10 cellular contexts compared by ENCODE assay signal in the genomic region with DNA sequence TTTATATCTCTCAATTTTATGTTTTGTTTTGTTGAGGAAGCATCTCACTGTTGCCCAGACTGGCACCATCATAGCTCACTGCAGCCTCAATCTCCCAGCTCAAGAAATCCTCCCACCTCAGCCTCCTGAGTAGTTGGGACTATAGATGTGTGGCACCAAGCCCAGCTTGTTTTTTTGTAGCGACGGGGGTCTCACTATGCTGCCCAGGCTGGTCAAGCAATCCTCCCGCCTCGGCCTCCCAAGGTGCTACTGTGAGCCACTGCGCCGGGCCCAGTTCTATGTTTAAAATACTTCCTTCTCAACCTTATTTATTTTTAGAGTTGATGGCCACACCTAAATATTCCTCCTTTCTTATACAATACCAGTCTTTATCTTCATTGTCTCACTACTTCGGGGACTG. TPM values are rescaled to one million over a fixed set of nuclear protein-coding genes. Genes with fewer than 3 reads are reported as not detected.
DNase-seq lines count a peak whose midpoint lies in the region; ATAC-seq and TF ChIP-seq lines count a peak whose summit lies in the region.
"Had no signal": no experiment of that assay in that cellular context is flagged by ENCODE, and none has a peak within 500 bp of the region (broad histone marks: within the 10 kb centered on the region; RNA-seq: fewer than 3 reads in every experiment).

No MANE protein-coding gene starts in this region.

- BruUV-seq in MCF 10A (replicated peaks; lab: Mats Ljungman, UMichigan) = no TSS peak

- H3K9me3 ChIP-seq in breast epithelium (no peaks in the 10 kb centered on the region), upper lobe of right lung (no peaks in the 10 kb centered on the region)
- H3K9me3 ChIP-seq: lower lobe of right lung, uterus had no signal

- H3K4me1 ChIP-seq in breast epithelium = peaks cover 3 to 11% of the 10 kb centered on the region in 2 donors
- peaks cover 32% of the 10 kb centered on the region for H3K4me1 ChIP-seq in upper lobe of right lung
- H3K4me1 ChIP-seq in mesendoderm (ENCODE audit: control insufficient read depth, low read depth, low read length) = peaks cover 4% of the 10 kb centered on the region

- no peak overlapping the region for H3K56ac ChIP-seq in mesendoderm (ENCODE audit: low read length)

- intact Hi-C loops in MCF 10A (cut with micrococcal nuclease) (no loop called here), breast epithelium (cut with DNase I; ENCODE audit: low total_unique reads) (no loop called here), upper lobe of right lung (cut with DNase I) (no loop called here)
- intact Hi-C loops in activated CD8-positive, alpha-beta T cell treated with anti-CD3 and anti-CD28 coated beads for 36 hours (cut with micrococcal nuclease) = no loop called here

- no peak for TF ChIP-seq POLR2A in breast epithelium (IDR thresholded peaks at IDR 0.05)

- peaks cover 7% of the 10 kb centered on the region for H3K79me1 ChIP-seq in mesendoderm (ENCODE audit: low read length)

- no peak overlapping the region for H2BK5ac ChIP-seq in mesendoderm (ENCODE audit: low read length)

- no peak overlapping the region for H3K4me2 ChIP-seq in mesendoderm (ENCODE audit: low read length)

- no peak overlapping the region for H4K8ac ChIP-seq in mesendoderm (ENCODE audit: low read depth, low read length)

- CTCF ChIA-PET in MCF 10A (lab: Yijun Ruan, JAX) = interaction anchor here (0.7 to 6.7 kb wide), 6 partner anchors 16 to 62 kb away, joined by 3 to 61 read pairs (median 4); no protein-coding TSS in a partner anchor
- CTCF ChIA-PET in activated CD8-positive, alpha-beta T cell treated with anti-CD3 and anti-CD28 coated beads for 36 hours (lab: Charles Lee) = interaction anchor here (1.1 to 10.1 kb wide), 9 partner anchors 8 to 34 kb away, joined by 4 to 101 read pairs (median 8); a partner anchor contains a TSS

- H3K27me3 ChIP-seq in breast epithelium (no peaks in the 10 kb centered on the region), upper lobe of right lung (no peaks in the 10 kb centered on the region), mesendoderm (ENCODE audit: insufficient read depth, low read length, poor library complexity) (no peaks in the 10 kb centered on the region)
- H3K27me3 ChIP-seq: uterus had no signal

- H3K18ac ChIP-seq in mesendoderm (ENCODE audit: low read length) = no peak overlapping the region

- POLR2A ChIA-PET in MCF 10A (lab: Yijun Ruan, JAX) = interaction anchor here (0.6 to 17.1 kb wide), 12 partner anchors 10 to 148 kb away, joined by 3 to 353 read pairs (median 17); a partner anchor contains a TSS
- POLR2A ChIA-PET in activated CD8-positive, alpha-beta T cell treated with anti-CD3 and anti-CD28 coated beads for 36 hours (lab: Charles Lee) = interaction anchor here (1.0 to 9.7 kb wide), 5 partner anchors 12 to 22 kb away, joined by 3 to 82 read pairs (median 10); no protein-coding TSS in a partner anchor

- H3K36me3 Mint-ChIP-seq in MCF 10A (ENCODE audit: insufficient read depth, unreplicated experiment) (peaks cover 26% of the 10 kb centered on the region), immature natural killer cell (peaks cover 0 to 5% (median 4%) of the 10 kb centered on the region in 3 donors)
- peaks cover 42% of the 10 kb centered on the region for H3K36me3 Mint-ChIP-seq in activated CD8-positive, alpha-beta T cell treated with anti-CD3 and anti-CD28 coated beads for 36 hours (ENCODE audit: low read depth)

- H3K23ac ChIP-seq in mesendoderm (ENCODE audit: low read length) = no peak overlapping the region

- H3K4me3 ChIP-seq in breast epithelium (no peak overlapping the region), upper lobe of right lung (peak overlapping the region; percentile 91), mesendoderm (ENCODE audit: low read length) (no peak overlapping the region)

- no peak overlapping the region for H3K4ac ChIP-seq in mesendoderm (ENCODE audit: low read depth, low read length)

- peak overlapping the region; percentile 91 for H3K4me3 Mint-ChIP-seq in MCF 10A (ENCODE audit: unreplicated experiment)
- H3K4me3 Mint-ChIP-seq in activated CD8-positive, alpha-beta T cell treated with anti-CD3 and anti-CD28 coated beads for 36 hours = peak overlapping the region; percentile 96
- peak overlapping the region in 4 of 5 donors; percentile 11 to 96 (median 92) for H3K4me3 Mint-ChIP-seq in immature natural killer cell

- H3K9me3 Mint-ChIP-seq in MCF 10A (ENCODE audit: unreplicated experiment) = no peaks in the 10 kb centered on the region
- H3K9me3 Mint-ChIP-seq in activated CD8-positive, alpha-beta T cell treated with anti-CD3 and anti-CD28 coated beads for 36 hours = no peaks in the 10 kb centered on the region
- no peaks in the 10 kb centered on the region for H3K9me3 Mint-ChIP-seq in immature natural killer cell

- no peak overlapping the region for H2AK5ac ChIP-seq in mesendoderm (ENCODE audit: low read length)

- TF ChIP-seq CTCF in MCF 10A (IDR thresholded peaks at IDR 0.05; ENCODE audit: unreplicated experiment) (no peak), breast epithelium (IDR thresholded peaks at IDR 0.05) (no peak), upper lobe of right lung (IDR thresholded peaks at IDR 0.05) (no peak)
- TF ChIP-seq CTCF in activated CD8-positive, alpha-beta T cell treated with anti-CD3 and anti-CD28 coated beads for 36 hours (IDR thresholded peaks at IDR 0.05) = no peak

- DNase-seq in MCF 10A (ENCODE audit: unreplicated experiment) (no peak), breast epithelium (ENCODE audit: low spot score in 2 of 2) (no peak), immature natural killer cell (no peak), upper lobe of right lung (no peak), mesendoderm (no peak), germinal center (ENCODE audit: low spot score) (no peak)
- no peak for DNase-seq in activated CD8-positive, alpha-beta T cell treated with anti-CD3 and anti-CD28 coated beads for 36 hours
- DNase-seq: lower lobe of right lung, uterus had no signal

- no peak overlapping the region for H4K5ac ChIP-seq in mesendoderm (ENCODE audit: low read length)

- H2BK120ac ChIP-seq in mesendoderm (ENCODE audit: low read depth, low read length) = no peak overlapping the region

- no peak overlapping the region for H3K9ac ChIP-seq in mesendoderm (ENCODE audit: low read length)

- H2BK15ac ChIP-seq in mesendoderm (replicated peaks; ENCODE audit: low read depth) = no peak overlapping the region

- peak overlapping the region in 1 of 2 donors; percentile 96 for H3K27ac ChIP-seq in breast epithelium
- no peak overlapping the region for H3K27ac ChIP-seq in upper lobe of right lung
- H3K27ac ChIP-seq in mesendoderm (ENCODE audit: low read depth, low read length) = no peak overlapping the region

- no CpG with 5 or more reads among the region's 7 CpGs for WGBS in mesendoderm (ENCODE audit: extremely low coverage, insufficient coverage, low lambda C conversion rate)

- H3K36me3 ChIP-seq in breast epithelium (no peaks in the 10 kb centered on the region), upper lobe of right lung (peaks cover 9% of the 10 kb centered on the region), mesendoderm (ENCODE audit: control insufficient read depth, insufficient read depth, low read length) (peaks cover 4% of the 10 kb centered on the region)
- H3K36me3 ChIP-seq: uterus had no signal

- ATAC-seq in activated CD8-positive, alpha-beta T cell treated with anti-CD3 and anti-CD28 coated beads for 36 hours = no peak
- ATAC-seq in upper lobe of right lung = no peak
- no peak for ATAC-seq in HG03469 (IDR thresholded peaks at IDR 0.05; ENCODE audit: unreplicated experiment)
- ATAC-seq: lower lobe of right lung had no signal

- H3K27ac Mint-ChIP-seq in MCF 10A (ENCODE audit: low read depth, unreplicated experiment) = peak overlapping the region; percentile 100
- peak overlapping the region; percentile 98 for H3K27ac Mint-ChIP-seq in activated CD8-positive, alpha-beta T cell treated with anti-CD3 and anti-CD28 coated beads for 36 hours
- peak overlapping the region in 3 of 6 donors; percentile 42 to 100 (median 94) for H3K27ac Mint-ChIP-seq in immature natural killer cell

- H3K4me1 Mint-ChIP-seq in MCF 10A (ENCODE audit: insufficient read depth, unreplicated experiment) (peaks cover 32% of the 10 kb centered on the region), immature natural killer cell (peaks cover 38 to 46% of the 10 kb centered on the region in 2 donors)
- H3K4me1 Mint-ChIP-seq in activated CD8-positive, alpha-beta T cell treated with anti-CD3 and anti-CD28 coated beads for 36 hours (ENCODE audit: low read depth) = peaks cover 44% of the 10 kb centered on the region

- no peaks in the 10 kb centered on the region for H3K27me3 Mint-ChIP-seq in MCF 10A (ENCODE audit: insufficient read depth, unreplicated experiment)
- H3K27me3 Mint-ChIP-seq in activated CD8-positive, alpha-beta T cell treated with anti-CD3 and anti-CD28 coated beads for 36 hours = no peaks in the 10 kb centered on the region
- peaks cover 14 to 17% (median 15%) of the 10 kb centered on the region in 3 donors for H3K27me3 Mint-ChIP-seq in immature natural killer cell (ENCODE audit: low read depth in 3 of 3)

- peaks cover 25% of the 10 kb centered on the region for H3K79me2 ChIP-seq in mesendoderm (ENCODE audit: control insufficient read depth, insufficient read depth, low read length)

RNA-seq across cellular contexts. Expression of a gene that starts 1.9 kb away (rescaled TPM):
- 235 and 315 TPM in 2 replicates for total RNA-seq in MCF 10A (2022)
- total RNA-seq in breast epithelium = 100 to 1,000 TPM in 2 of 3 donors, 10 to 100 TPM in 1; 96.4 to 278 (median 106) TPM
- 10 to 100 TPM; 88.3 to 90.3 TPM for total RNA-seq in activated CD8-positive, alpha-beta T cell treated with anti-CD3 and anti-CD28 coated beads for 36 hours
- 10 to 100 TPM in 1 of 3 donors, 1 to 10 TPM in 2; 5.9 to 18.4 (median 7.1) TPM for polyA plus RNA-seq in immature natural killer cell
- total RNA-seq in upper lobe of right lung = 201 TPM
- 110 TPM for polyA plus RNA-seq in mesendoderm (2013, experiment 1 of 2)
- polyA plus RNA-seq in mesendoderm (2013, experiment 2 of 2) = 112 TPM

RNA-seq across cellular contexts. Expression of a gene that starts 8.7 kb away (rescaled TPM):
- total RNA-seq in MCF 10A (2022) (2.5 TPM in 1 of 2 replicates, not detected in the other), breast epithelium (10 to 100 TPM; 16.4 to 97.9 (median 23.3) TPM), upper lobe of right lung (24.5 TPM)
- 1 to 10 TPM; 4.3 to 4.6 TPM for total RNA-seq in activated CD8-positive, alpha-beta T cell treated with anti-CD3 and anti-CD28 coated beads for 36 hours
- polyA plus RNA-seq in immature natural killer cell = 10 to 100 TPM; 38.9 to 64.2 (median 41.3) TPM
- polyA plus RNA-seq in mesendoderm (2013, experiment 1 of 2) = 0.07 TPM
- 0.08 TPM for polyA plus RNA-seq in mesendoderm (2013, experiment 2 of 2)

RNA-seq across cellular contexts. Expression of a gene that starts 55.0 kb away (rescaled TPM):
- 77.3 and 81.2 TPM in 2 replicates for total RNA-seq in MCF 10A (2022)
- total RNA-seq in breast epithelium = 10 to 100 TPM; 29.0 to 45.8 (median 45.2) TPM
- 10 to 100 TPM; 52.3 to 53.0 TPM for total RNA-seq in activated CD8-positive, alpha-beta T cell treated with anti-CD3 and anti-CD28 coated beads for 36 hours
- polyA plus RNA-seq in immature natural killer cell = 10 to 100 TPM; 19.3 to 30.0 (median 27.0) TPM
- total RNA-seq in upper lobe of right lung = 34.0 TPM
- 127 TPM for polyA plus RNA-seq in mesendoderm (2013, experiment 1 of 2)
- 125 TPM for polyA plus RNA-seq in mesendoderm (2013, experiment 2 of 2)
